Comparison of ENCODE assay signal across 15 cellular contexts in the genomic region with DNA sequence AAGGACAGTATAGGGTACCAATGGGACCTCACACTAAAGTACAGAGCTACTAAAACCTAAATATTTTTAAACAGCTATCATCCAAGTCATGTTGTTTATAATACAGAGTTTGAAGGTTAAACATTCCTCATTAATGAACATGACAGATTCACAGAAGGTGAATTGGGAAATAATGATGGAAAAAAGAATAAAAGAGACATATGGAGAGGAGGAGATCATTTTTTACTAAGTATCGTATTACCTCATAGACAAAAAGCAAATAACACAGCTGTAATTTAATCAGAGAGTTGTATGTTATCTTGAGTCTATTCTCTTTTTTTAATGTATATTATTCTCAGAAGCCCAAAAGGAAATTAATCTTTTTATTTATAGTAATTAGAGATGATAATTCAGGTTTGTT.
"Had no signal": no experiment of that assay in that cellular context is flagged by ENCODE, and none has a peak within 500 bp of the region (broad histone marks: within the 10 kb centered on the region; RNA-seq: fewer than 3 reads in every experiment).

No MANE protein-coding gene starts in this region.

- H3K4me1 Mint-ChIP-seq: stimulated activated naive B cell treated with anti-CD40 and anti-IgM and Interleukin-4, amounts not matched to agents 10 μg/mL and 1 μg/mL and 100 μg/mL, for 72 hours had no signal

- H3K4me3 Mint-ChIP-seq: activated naive CD8-positive, alpha-beta T cell treated with anti-CD3 and anti-CD28 coated beads, Interleukin-2, amount 10 ng/mL, durations not matched to agents 7 days and 5 days; mesothelial cell of epicardium; stimulated activated naive B cell treated with anti-CD40 and anti-IgM and Interleukin-4, amounts not matched to agents 10 μg/mL and 1 μg/mL and 100 μg/mL, for 72 hours had no signal

- DNase-seq: activated CD4-positive, alpha-beta T cell treated with anti-CD3 and anti-CD28 coated beads, Interleukin-2, amount 50 U/mL, for 1 hour; activated CD8-positive, alpha-beta memory T cell treated with anti-CD3 and anti-CD28 coated beads for 24 hours; activated gamma-delta T cell treated with Interleukin-2 at 50 U/mL for 16 hours; activated naive CD8-positive, alpha-beta T cell treated with anti-CD3 and anti-CD28 coated beads, Interleukin-2, amount 10 ng/mL, durations not matched to agents 7 days and 5 days; brain microvascular endothelial cell; effector memory CD4-positive, alpha-beta T cell; gastrocnemius medialis; heart right ventricle; right cardiac atrium; stimulated activated CD4-positive, alpha-beta T cell treated with anti-CD3 and anti-CD28 coated beads, Interleukin-15, amount 100 ng/mL, for 24 hours; stimulated activated CD4-positive, alpha-beta T cell treated with anti-CD3 and anti-CD28 coated beads, Interleukin-4, amount 100 ng/mL, for 1 hour; stimulated activated naive B cell treated with anti-CD40 and anti-IgM and Interleukin-4, amounts not matched to agents 10 μg/mL and 1 μg/mL and 100 μg/mL, for 72 hours; substantia nigra; transverse colon had no signal

- H3K27ac Mint-ChIP-seq: activated naive CD8-positive, alpha-beta T cell treated with anti-CD3 and anti-CD28 coated beads, Interleukin-2, amount 10 ng/mL, durations not matched to agents 7 days and 5 days; mesothelial cell of epicardium; stimulated activated naive B cell treated with anti-CD40 and anti-IgM and Interleukin-4, amounts not matched to agents 10 μg/mL and 1 μg/mL and 100 μg/mL, for 72 hours had no signal

- H3K9me3 Mint-ChIP-seq: mesothelial cell of epicardium; stimulated activated naive B cell treated with anti-CD40 and anti-IgM and Interleukin-4, amounts not matched to agents 10 μg/mL and 1 μg/mL and 100 μg/mL, for 72 hours had no signal

- H3K27me3 Mint-ChIP-seq: activated naive CD8-positive, alpha-beta T cell treated with anti-CD3 and anti-CD28 coated beads, Interleukin-2, amount 10 ng/mL, durations not matched to agents 7 days and 5 days; stimulated activated naive B cell treated with anti-CD40 and anti-IgM and Interleukin-4, amounts not matched to agents 10 μg/mL and 1 μg/mL and 100 μg/mL, for 72 hours had no signal
